8 cellular contexts compared by ENCODE assay signal in genomic region chr2:112259509-112260294, GRCh38. TPM values are rescaled to one million over a fixed set of nuclear protein-coding genes. Genes with fewer than 3 reads are reported as not detected.
DNase-seq lines count a peak whose midpoint lies in the region; ATAC-seq and TF ChIP-seq lines count a peak whose summit lies in the region.

No MANE protein-coding gene starts in this region.

- no peaks in the 10 kb centered on the region for H3K27me3 ChIP-seq in Loucy (ENCODE audit: insufficient read depth, low read length, poor library complexity, severe bottlenecking)
- no peaks in the 10 kb centered on the region for H3K27me3 ChIP-seq in upper lobe of right lung

- peak; percentile 90 for DNase-seq in Ammon's horn (ENCODE audit: low spot score)
- DNase-seq in activated naive CD4-positive, alpha-beta T cell treated with anti-CD3 and anti-CD28 coated beads, Interleukin-2, amount 50 U/mL, for 16 hours: peak; percentile 86
- peak; percentile 68 to 93 (median 84) for DNase-seq in head of caudate nucleus
- peak; percentile 96 for DNase-seq in posterior vena cava (ENCODE audit: low spot score)
- DNase-seq in upper lobe of right lung: peak; percentile 86

- peak overlapping the region; percentile 56 for H3K4me3 ChIP-seq in Loucy (ENCODE audit: low read length, poor library complexity, severe bottlenecking)
- H3K4me3 ChIP-seq in upper lobe of right lung: no peak overlapping the region

- no peaks in the 10 kb centered on the region for H3K9me2 ChIP-seq in Loucy (replicated peaks; ENCODE audit: low read depth, low read length)

- peak overlapping the region; percentile 100 for H2AFZ ChIP-seq in Loucy (ENCODE audit: low read length)

- H3K36me3 ChIP-seq in Loucy (ENCODE audit: insufficient read depth, low read length): no peaks in the 10 kb centered on the region
- no peaks in the 10 kb centered on the region for H3K36me3 ChIP-seq in upper lobe of right lung

- no peak overlapping the region for H3K27ac ChIP-seq in upper lobe of right lung

- no peaks in the 10 kb centered on the region for H3F3A ChIP-seq in Loucy (ENCODE audit: low read depth)

- peak; percentile 98 for TF ChIP-seq CTCF in Loucy (conservative IDR thresholded peaks at IDR 0.05; ENCODE audit: low read length)
- peak; percentile 94 for TF ChIP-seq CTCF in upper lobe of right lung (IDR thresholded peaks at IDR 0.05)

- peak overlapping the region; percentile 60 for H3K9ac ChIP-seq in Loucy (ENCODE audit: low read depth, low read length, poor library complexity, severe bottlenecking)

- peaks cover 10% of the 10 kb centered on the region; the same call in 1 of the 2 replicates for H3K9me3 ChIP-seq in Loucy (ENCODE audit: insufficient read depth, low read depth, low read length)
- H3K9me3 ChIP-seq in upper lobe of right lung: no peaks in the 10 kb centered on the region

- ATAC-seq in GM19395 (IDR thresholded peaks at IDR 0.05; ENCODE audit: unreplicated experiment) (peak; percentile 49), SK-N-SH treated with all-trans-retinoic acid at 6 μM for 48 hours (peak; percentile 78), upper lobe of right lung (peak; percentile 86)

- H3K4me2 ChIP-seq in Loucy (ENCODE audit: low read depth, low read length, poor library complexity, severe bottlenecking): peak overlapping the region; percentile 74

- no peaks in the 10 kb centered on the region for H4K20me1 ChIP-seq in Loucy (ENCODE audit: insufficient read depth, low read length, poor library complexity, severe bottlenecking)

- no peaks in the 10 kb centered on the region for H3K79me2 ChIP-seq in Loucy (ENCODE audit: insufficient read depth, low read length)

- intact Hi-C loops in head of caudate nucleus (cut with DNase I): loop anchor here (5.0 to 10.0 kb wide), 4 partner anchors 178 to 385 kb away; partner anchors contain the start of genes CHCHD5, SLC20A1 and TTL
- intact Hi-C loops in posterior vena cava (cut with DNase I): loop anchor here (10.0 kb wide), 2 partner anchors 115 to 175 kb away; partner anchors contain the start of gene RGPD8 (in 1 of the 2)
- intact Hi-C loops in upper lobe of right lung (cut with DNase I): no loop called here

- H3K4me1 ChIP-seq in Loucy (ENCODE audit: insufficient read depth, low read length, poor library complexity, severe bottlenecking) (peaks cover 10% of the 10 kb centered on the region), upper lobe of right lung (peaks cover 4% of the 10 kb centered on the region)

TF ChIP-seq in SK-N-SH treated with all-trans-retinoic acid at 6 μM for 48 hours, 23 proteins besides CTCF, POLR2A, EP300 and RAD21:
- TF ChIP-seq ZNF8 (CRISPR knock-in tag; IDR thresholded peaks at IDR 0.05) (no peak), OSR1 (CRISPR knock-in tag; IDR thresholded peaks at IDR 0.05) (no peak), CSDC2 (CRISPR knock-in tag; IDR thresholded peaks at IDR 0.05) (no peak)

RNA-seq across cellular contexts. Expression of gene ZC3H8, which starts 4.9 kb away (rescaled TPM):
- total RNA-seq in posterior vena cava (1 to 10 TPM; 6.0 to 8.1 TPM), upper lobe of right lung (5.2 TPM)

RNA-seq across cellular contexts. Expression of gene ZC3H6, which starts 15.7 kb away (rescaled TPM):
- total RNA-seq in posterior vena cava: 10 to 100 TPM; 16.3 to 17.0 TPM
- 16.6 TPM for total RNA-seq in upper lobe of right lung
